ENCODE assay signal across 8 cellular contexts in genomic region chr17:15943971-15944719, GRCh38. TPM values are rescaled to one million over a fixed set of nuclear protein-coding genes. Genes with fewer than 3 reads are reported as not detected.
DNase-seq lines count a peak whose midpoint lies in the region; TF ChIP-seq lines count a peak whose summit lies in the region.

No MANE protein-coding gene starts in this region.

- H3K9me3 Mint-ChIP-seq in CD14-positive monocyte (peaks cover 18 to 32% (median 26%) of the 10 kb centered on the region in 7 donors), neural progenitor cell (peaks cover 4% of the 10 kb centered on the region)

- H3K4me3 ChIP-seq in endocrine pancreas (ENCODE audit: control insufficient read depth, insufficient read depth, low read length) (no peak overlapping the region), neural progenitor cell (peak overlapping the region; percentile 70)

- peaks cover 49% of the 10 kb centered on the region for H3K4me1 Mint-ChIP-seq in CD14-positive monocyte
- peaks cover 20% of the 10 kb centered on the region for H3K4me1 Mint-ChIP-seq in neural progenitor cell

- H3K27me3 ChIP-seq in endocrine pancreas (ENCODE audit: control insufficient read depth, insufficient read depth, low read length): no peaks in the 10 kb centered on the region
- peaks cover 54% of the 10 kb centered on the region for H3K27me3 ChIP-seq in neural progenitor cell

- H3K27ac ChIP-seq in KOPT-K1 (ENCODE audit: low read depth, low read length, poor library complexity, severe bottlenecking) (peak overlapping the region; percentile 58), neural progenitor cell (no peak overlapping the region)

- H3K9me3 ChIP-seq in KOPT-K1 (ENCODE audit: insufficient read depth, low read length, poor library complexity, severe bottlenecking) (no peaks in the 10 kb centered on the region), endocrine pancreas (ENCODE audit: control insufficient read depth, low read length) (no peaks in the 10 kb centered on the region), neural progenitor cell (ENCODE audit: low read depth) (no peaks in the 10 kb centered on the region)

- H3K27me3 Mint-ChIP-seq in CD14-positive monocyte (ENCODE audit: low read depth in 3 of 3): peaks cover 2 to 18% (median 6%) of the 10 kb centered on the region in 3 donors
- H3K27me3 Mint-ChIP-seq in neural progenitor cell (ENCODE audit: insufficient read depth, low read depth): peaks cover 36% of the 10 kb centered on the region

- peaks cover 2% of the 10 kb centered on the region for H3F3A ChIP-seq in neural progenitor cell (ENCODE audit: low read depth)

- peak overlapping the region; percentile 98 for H2AFZ ChIP-seq in neural progenitor cell (replicated peaks)

- H3K9ac ChIP-seq in endocrine pancreas (ENCODE audit: control insufficient read depth, insufficient read depth, low read length) (peak overlapping the region; percentile 14), neural progenitor cell (no peak overlapping the region)

- H3K36me3 ChIP-seq in KOPT-K1 (ENCODE audit: insufficient read depth, low read length): no peaks in the 10 kb centered on the region
- no peaks in the 10 kb centered on the region for H3K36me3 ChIP-seq in endocrine pancreas (ENCODE audit: control insufficient read depth, insufficient read depth, low read length)
- H3K36me3 ChIP-seq in neural progenitor cell: no peaks in the 10 kb centered on the region

- no peaks in the 10 kb centered on the region for H3K79me2 ChIP-seq in neural progenitor cell (ENCODE audit: low read depth)

- H3K4me3 Mint-ChIP-seq in CD14-positive monocyte: peak overlapping the region; percentile 79 to 89
- peak overlapping the region; percentile 85 for H3K4me3 Mint-ChIP-seq in neural progenitor cell

- H3K4me2 ChIP-seq in neural progenitor cell: peak overlapping the region; percentile 93

- H3K27ac Mint-ChIP-seq in CD14-positive monocyte (peak overlapping the region; percentile 83 to 98 (median 94)), neural progenitor cell (peak overlapping the region; percentile 78)

- H3K36me3 Mint-ChIP-seq in CD14-positive monocyte (peaks cover 21 to 29% of the 10 kb centered on the region in 2 donors), neural progenitor cell (no peaks in the 10 kb centered on the region)

- H3K4me1 ChIP-seq in endocrine pancreas (ENCODE audit: control insufficient read depth, insufficient read depth, low read length): no peaks in the 10 kb centered on the region
- no peaks in the 10 kb centered on the region for H3K4me1 ChIP-seq in neural progenitor cell

- intact Hi-C loops in CD14-positive monocyte (cut with micrococcal nuclease): loop anchor here in 1 of 2 donors (5.0 kb wide), 1 partner anchor 52 kb away; no protein-coding TSS in a partner anchor

- no peaks in the 10 kb centered on the region for H4K20me1 ChIP-seq in neural progenitor cell (ENCODE audit: low read depth)

- no peak for DNase-seq in CD14-positive monocyte (ENCODE audit: low spot score)
- DNase-seq in neural progenitor cell (ENCODE audit: low spot score): no peak
- DNase-seq in NCI-H2171 treated with DMSO at 0.1 percent for 48 hours (lab: John Stamatoyannopoulos, UW): no peak
- DNase-seq in NCI-H2081 treated with DMSO at 0.1 percent for 48 hours (lab: John Stamatoyannopoulos, UW): no peak
- DNase-seq in 8988T: no peak
- DNase-seq in GM20000 (ENCODE audit: low spot score): no peak

- TF ChIP-seq CTCF in CD14-positive monocyte (IDR thresholded peaks at IDR 0.05): no peak
- no peak for TF ChIP-seq CTCF in neural progenitor cell (IDR thresholded peaks at IDR 0.05)
- TF ChIP-seq CTCF in GM20000 (IDR thresholded peaks at IDR 0.05; ENCODE audit: extremely low read depth, missing control alignments): no peak

RNA-seq across cellular contexts. Expression of gene ADORA2B, which starts 0.8 kb away (rescaled TPM):
- 1 to 10 TPM; 4.4 to 6.4 TPM for polyA plus RNA-seq in CD14-positive monocyte
- total RNA-seq in neural progenitor cell (ENCODE audit: low replicate concordance): 1.9 and 4.4 TPM in 2 replicates

RNA-seq across cellular contexts. Expression of gene ZSWIM7, which starts 55.4 kb away (rescaled TPM):
- 10 to 100 TPM; 67.1 to 70.1 TPM for polyA plus RNA-seq in CD14-positive monocyte
- total RNA-seq in neural progenitor cell (ENCODE audit: low replicate concordance): 36.2 and 43.9 TPM in 2 replicates

RNA-seq across cellular contexts. Expression of gene TTC19, which starts 55.5 kb away (rescaled TPM):
- 10 to 100 TPM; 20.6 to 22.2 TPM for polyA plus RNA-seq in CD14-positive monocyte
- 47.1 and 52.9 TPM in 2 replicates for total RNA-seq in neural progenitor cell (ENCODE audit: low replicate concordance)
